22 cellular contexts compared by ENCODE assay signal in the genomic region with DNA sequence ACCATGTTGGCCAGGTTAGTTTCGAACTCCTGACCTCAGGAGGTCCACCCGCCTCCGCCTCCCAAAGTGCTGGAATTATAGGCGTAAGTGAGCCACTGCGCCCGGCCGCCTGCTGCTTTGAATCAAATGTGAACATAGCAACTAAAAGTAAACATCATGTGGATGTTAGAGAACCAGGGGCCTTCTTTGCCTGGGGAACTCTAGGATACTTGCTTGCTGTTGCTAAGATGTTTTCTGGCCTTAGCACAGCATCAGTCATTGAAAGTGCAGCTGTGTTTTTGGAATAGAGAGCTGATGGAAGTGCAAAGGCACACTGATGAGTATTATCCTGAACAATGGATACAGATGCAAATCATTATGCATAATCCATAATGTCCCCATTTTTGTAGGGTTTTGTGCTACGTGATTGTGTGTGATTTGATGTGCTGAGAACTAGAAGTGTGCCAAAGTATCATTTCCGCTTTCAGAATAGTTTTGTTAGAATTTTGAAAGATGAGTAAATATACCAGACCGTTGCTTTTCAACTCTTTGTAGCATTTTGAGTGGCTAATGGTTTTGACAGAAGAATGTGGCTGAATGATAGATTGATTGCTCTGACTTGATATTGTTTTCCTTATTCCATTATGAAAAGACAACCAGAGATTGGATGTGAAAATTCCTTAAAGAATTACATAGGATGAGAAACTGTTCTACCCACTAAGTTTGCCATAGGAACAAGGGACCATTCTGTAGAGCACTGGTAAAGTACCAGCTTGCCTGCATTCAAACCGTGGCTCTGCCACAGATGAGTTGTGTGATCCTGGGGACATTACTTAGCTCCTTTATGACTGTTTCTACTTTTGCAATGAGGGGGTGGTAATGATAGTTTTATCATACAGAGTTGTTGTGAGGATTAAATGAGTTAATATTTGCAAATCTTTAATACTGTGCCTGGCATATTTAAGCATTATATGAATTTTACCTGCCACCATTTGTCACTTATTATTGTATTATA.
DNase-seq lines count a peak whose midpoint lies in the region; ATAC-seq, FAIRE-seq and TF ChIP-seq lines count a peak whose summit lies in the region.
"Had no signal": no experiment of that assay in that cellular context is flagged by ENCODE, and none has a peak within 500 bp of the region (broad histone marks: within the 10 kb centered on the region; RNA-seq: fewer than 3 reads in every experiment).

No MANE protein-coding gene starts in this region.

- no peaks in the 10 kb centered on the region for H3K36me3 ChIP-seq in endothelial cell of umbilical vein (ENCODE audit: control insufficient read depth in 2 of 2, extremely low read depth in 1 of 2, insufficient read depth in 2 of 2, low read length in 2 of 2)
- no peaks in the 10 kb centered on the region for H3K36me3 ChIP-seq in CD4-positive, alpha-beta memory T cell (ENCODE audit: insufficient read depth, low read length)
- H3K36me3 ChIP-seq: SJSA1, thyroid gland had no signal

- no peaks in the 10 kb centered on the region for H4K20me1 ChIP-seq in endothelial cell of umbilical vein (replicated peaks; ENCODE audit: control insufficient read depth, extremely low read depth, insufficient read depth, low read length)

- H3K27ac ChIP-seq in endothelial cell of umbilical vein (ENCODE audit: insufficient read depth, low read depth, low read length), result no peak overlapping the region
- H3K27ac ChIP-seq in CD4-positive, alpha-beta memory T cell (ENCODE audit: low read depth, low read length), result no peak overlapping the region
- H3K27ac ChIP-seq: body of pancreas, coronary artery, SJSA1, thyroid gland had no signal

- H3K4me3 ChIP-seq in endothelial cell of umbilical vein (replicated peaks in 1 of 3; ENCODE audit: insufficient read depth in 1 of 3, low read depth in 1 of 3, low read length in 3 of 3), result no peak overlapping the region
- H3K4me3 ChIP-seq in CD4-positive, alpha-beta memory T cell (ENCODE audit: low read length in 2 of 2), result no peak overlapping the region
- H3K4me3 ChIP-seq: body of pancreas, coronary artery, lung, SJSA1, thyroid gland had no signal

- no peaks in the 10 kb centered on the region for H3K27me3 ChIP-seq in endothelial cell of umbilical vein (ENCODE audit: control insufficient read depth in 2 of 2, insufficient read depth in 2 of 2, low read length in 2 of 2)
- H3K27me3 ChIP-seq in CD4-positive, alpha-beta memory T cell (ENCODE audit: insufficient read depth, low read length), result no peaks in the 10 kb centered on the region
- H3K27me3 ChIP-seq: body of pancreas, SJSA1, thyroid gland had no signal

- no TSS peak for BruUV-seq in endothelial cell of umbilical vein (replicated peaks; lab: Mats Ljungman, UMichigan)

- H3K9me3 ChIP-seq in endothelial cell of umbilical vein (replicated peaks; ENCODE audit: control insufficient read depth, insufficient read depth, low read length), result no peaks in the 10 kb centered on the region
- H3K9me3 ChIP-seq in CD4-positive, alpha-beta memory T cell (ENCODE audit: control insufficient read depth in 1 of 2, low read length in 2 of 2), result no peaks in the 10 kb centered on the region
- H3K9me3 ChIP-seq: body of pancreas, SJSA1, thyroid gland had no signal

- POLR2A ChIA-PET in endothelial cell of umbilical vein (lab: Charles Lee), result no interaction called here
- POLR2A ChIA-PET in CD4-positive, alpha-beta memory T cell (lab: Charles Lee; ENCODE audit: partially characterized antibody), result no interaction called here

- intact Hi-C loops in endothelial cell of umbilical vein (cut with micrococcal nuclease), result no loop called here
- intact Hi-C loops in CD4-positive, alpha-beta memory T cell (cut with micrococcal nuclease), result no loop called here

- H3K4me1 ChIP-seq in endothelial cell of umbilical vein (ENCODE audit: control insufficient read depth, extremely low read depth, insufficient read depth, low read length), result no peaks in the 10 kb centered on the region
- no peaks in the 10 kb centered on the region for H3K4me1 ChIP-seq in CD4-positive, alpha-beta memory T cell (ENCODE audit: insufficient read depth, low read length)
- H3K4me1 ChIP-seq: body of pancreas, SJSA1, thyroid gland had no signal

- H3K36me3 Mint-ChIP-seq in neural crest cell (ENCODE audit: low read depth), result no peaks in the 10 kb centered on the region
- no peaks in the 10 kb centered on the region for H3K36me3 Mint-ChIP-seq in CD4-positive, alpha-beta memory T cell
- H3K36me3 Mint-ChIP-seq: activated naive CD8-positive, alpha-beta T cell treated with anti-CD3 and anti-CD28 coated beads, Interleukin-2, amount 10 ng/mL, durations not matched to agents 7 days and 5 days had no signal

- H3K9me3 Mint-ChIP-seq in neural crest cell, result no peaks in the 10 kb centered on the region
- no peaks in the 10 kb centered on the region for H3K9me3 Mint-ChIP-seq in CD4-positive, alpha-beta memory T cell
- H3K9me3 Mint-ChIP-seq: activated CD4-positive, alpha-beta T cell treated with anti-CD3 and anti-CD28 coated beads, Interleukin-2, amount 10 ng/mL, durations not matched to agents 7 days and 5 days; activated naive CD8-positive, alpha-beta T cell treated with anti-CD3 and anti-CD28 coated beads, Interleukin-2, amount 10 ng/mL, durations not matched to agents 7 days and 5 days; activated T-helper 2 cell treated with anti-CD3 and anti-CD28 coated beads, Interferon-gamma antibody, Interleukin-2, Interleukin-4, amounts not matched to agents 10 μg/mL and 5 μg/mL and 100 μg/mL, durations not matched to agents 14 hours and 24 hours and 36 hours had no signal

- H3K4me3 Mint-ChIP-seq in neural crest cell, result no peak overlapping the region
- no peak overlapping the region for H3K4me3 Mint-ChIP-seq in CD4-positive, alpha-beta memory T cell
- H3K4me3 Mint-ChIP-seq: activated CD4-positive, alpha-beta T cell treated with anti-CD3 and anti-CD28 coated beads, Interleukin-2, amount 10 ng/mL, durations not matched to agents 7 days and 5 days; activated naive CD8-positive, alpha-beta T cell treated with anti-CD3 and anti-CD28 coated beads, Interleukin-2, amount 10 ng/mL, durations not matched to agents 7 days and 5 days; T-helper 17 cell had no signal

- H3K9ac ChIP-seq in endothelial cell of umbilical vein (replicated peaks; ENCODE audit: extremely low read depth, insufficient read depth, low read length), result no peak overlapping the region

- TF ChIP-seq CTCF in endothelial cell of umbilical vein (IDR thresholded peaks at IDR 0.05; ENCODE audit: extremely low read depth in 1 of 2, insufficient read depth in 1 of 2, low read depth in 1 of 2, low read length in 2 of 2) (no peak), neural crest cell (conservative IDR thresholded peaks at IDR 0.05) (no peak)

- CTCF ChIA-PET in endothelial cell of umbilical vein (lab: Charles Lee), result interaction anchor here (2.1 kb wide), 1 partner anchor 25 kb away, joined by 13 read pairs; no protein-coding TSS in a partner anchor
- CTCF ChIA-PET in CD4-positive, alpha-beta memory T cell (lab: Charles Lee; ENCODE audit: partially characterized antibody), result no interaction called here

- no peak for ATAC-seq in GM19452 (IDR thresholded peaks at IDR 0.05; ENCODE audit: unreplicated experiment)
- ATAC-seq: body of pancreas, HepG2, T-helper 17 cell had no signal

- FAIRE-seq in GM12891 (lab: Jason Lieb, UNC) (peak; percentile 70), endothelial cell of umbilical vein (lab: Jason Lieb, UNC) (peak; percentile 37)
- FAIRE-seq: GM12892, HepG2 had no signal

- peak overlapping the region; percentile 65 for H3K27ac Mint-ChIP-seq in neural crest cell (ENCODE audit: unreplicated experiment)
- H3K27ac Mint-ChIP-seq in CD4-positive, alpha-beta memory T cell, result no peak overlapping the region
- H3K27ac Mint-ChIP-seq: activated CD4-positive, alpha-beta T cell treated with anti-CD3 and anti-CD28 coated beads, Interleukin-2, amount 10 ng/mL, durations not matched to agents 7 days and 5 days; activated naive CD8-positive, alpha-beta T cell treated with anti-CD3 and anti-CD28 coated beads, Interleukin-2, amount 10 ng/mL, durations not matched to agents 7 days and 5 days; activated T-helper 2 cell treated with anti-CD3 and anti-CD28 coated beads, Interferon-gamma antibody, Interleukin-2, Interleukin-4, amounts not matched to agents 10 μg/mL and 5 μg/mL and 100 μg/mL, durations not matched to agents 14 hours and 24 hours and 36 hours; T-helper 17 cell had no signal

- no peaks in the 10 kb centered on the region for H3K9me1 ChIP-seq in endothelial cell of umbilical vein (replicated peaks; ENCODE audit: control insufficient read depth, extremely low read depth, insufficient read depth, low read length)

- no peak for TF ChIP-seq POLR2A in GM12891 (IDR thresholded peaks at IDR 0.05; ENCODE audit: low read depth, low read length)
- TF ChIP-seq POLR2A in endothelial cell of umbilical vein (IDR thresholded peaks at IDR 0.05; ENCODE audit: low read depth, low read length), result no peak

- no peak for DNase-seq in GM12891 (ENCODE audit: insufficient read length, low spot score)
- DNase-seq in MV-4-11 (lab: John Stamatoyannopoulos, UW), result peak; percentile 19
- DNase-seq in endothelial cell of umbilical vein (ENCODE audit: low read depth, low spot score), result no peak
- DNase-seq in neural crest cell (ENCODE audit: low read depth, low spot score), result no peak
- no peak for DNase-seq in NCI-H510A treated with DMSO at 0.1 percent for 48 hours (lab: John Stamatoyannopoulos, UW)
- DNase-seq in CD4-positive, alpha-beta memory T cell, result no peak
- DNase-seq in mucosa of gallbladder (ENCODE audit: low spot score), result no peak
- DNase-seq: activated CD4-positive, alpha-beta T cell treated with anti-CD3 and anti-CD28 coated beads, Interleukin-2, amount 10 ng/mL, durations not matched to agents 7 days and 5 days; activated CD8-positive, alpha-beta memory T cell treated with anti-CD3 and anti-CD28 coated beads, Interleukin-2, amount 50 U/mL, for 4 hours; activated naive CD8-positive, alpha-beta T cell treated with anti-CD3 and anti-CD28 coated beads, Interleukin-2, amount 10 ng/mL, durations not matched to agents 7 days and 5 days; body of pancreas; HCEC 1CT; NCI-H774; T-helper 17 cell; thyroid gland had no signal

- H3K4me1 Mint-ChIP-seq in neural crest cell, result peaks cover 4% of the 10 kb centered on the region
- H3K4me1 Mint-ChIP-seq in CD4-positive, alpha-beta memory T cell, result no peaks in the 10 kb centered on the region
- H3K4me1 Mint-ChIP-seq: activated CD4-positive, alpha-beta T cell treated with anti-CD3 and anti-CD28 coated beads, Interleukin-2, amount 10 ng/mL, durations not matched to agents 7 days and 5 days; activated naive CD8-positive, alpha-beta T cell treated with anti-CD3 and anti-CD28 coated beads, Interleukin-2, amount 10 ng/mL, durations not matched to agents 7 days and 5 days; T-helper 17 cell had no signal

- no peak overlapping the region for H2AFZ ChIP-seq in endothelial cell of umbilical vein (ENCODE audit: low read depth, low read length)

- peaks cover 3% of the 10 kb centered on the region for H3K27me3 Mint-ChIP-seq in neural crest cell (ENCODE audit: low read depth)
- no peaks in the 10 kb centered on the region for H3K27me3 Mint-ChIP-seq in CD4-positive, alpha-beta memory T cell
- H3K27me3 Mint-ChIP-seq: activated CD4-positive, alpha-beta T cell treated with anti-CD3 and anti-CD28 coated beads, Interleukin-2, amount 10 ng/mL, durations not matched to agents 7 days and 5 days; T-helper 17 cell had no signal

- no peaks in the 10 kb centered on the region for H3K79me2 ChIP-seq in endothelial cell of umbilical vein (ENCODE audit: control insufficient read depth, insufficient read depth, low read length)

- H3K4me2 ChIP-seq in endothelial cell of umbilical vein (ENCODE audit: insufficient read depth, low read length), result no peak overlapping the region

- dilution Hi-C loops in endothelial cell of umbilical vein (cut with MboI; ENCODE audit: extremely low pct_ligation_motif_present, low sequenced_read_pairs), result no loop called here
